12 cellular contexts compared by ENCODE assay signal in the genomic region with DNA sequence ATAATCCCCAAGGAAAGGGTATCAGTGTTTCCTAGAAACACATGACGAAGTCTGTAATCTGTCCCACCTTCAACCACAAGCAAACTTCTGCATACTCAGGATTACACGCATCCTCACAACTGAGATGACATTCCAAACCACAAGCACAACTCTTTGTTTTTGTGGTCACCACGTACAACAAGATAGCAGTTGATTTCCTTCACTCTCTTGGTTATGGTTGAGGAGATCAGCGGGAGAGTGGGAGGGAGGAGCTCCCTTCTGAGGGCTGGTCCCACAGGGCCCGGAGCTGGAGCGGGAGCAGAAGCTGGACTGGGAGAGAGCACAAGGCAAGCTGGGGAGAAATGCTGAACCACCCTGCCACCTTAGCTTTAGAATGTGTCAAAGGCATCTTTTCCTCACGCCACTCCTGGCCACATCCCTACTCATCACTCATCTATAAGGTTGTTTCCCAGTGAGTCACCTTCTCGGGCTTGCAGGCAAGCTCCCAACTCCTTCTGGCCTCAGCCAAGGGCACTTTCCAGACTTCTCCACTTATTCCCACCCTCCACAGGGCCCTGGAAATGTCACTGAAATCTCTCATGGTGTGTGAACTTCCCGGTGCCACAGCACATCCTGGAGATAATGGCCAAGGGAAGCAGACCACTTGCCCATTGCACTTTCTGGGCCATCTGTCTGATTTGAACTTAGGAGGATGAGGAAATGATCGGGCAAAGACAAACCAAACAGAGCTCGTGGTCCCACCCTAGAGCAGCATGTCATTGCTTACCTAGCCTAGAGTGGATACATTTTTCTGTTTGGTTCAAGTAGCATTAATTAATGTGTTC.
DNase-seq lines count a peak whose midpoint lies in the region; ATAC-seq, FAIRE-seq and TF ChIP-seq lines count a peak whose summit lies in the region.
"Had no signal": no experiment of that assay in that cellular context is flagged by ENCODE, and none has a peak within 500 bp of the region (broad histone marks: within the 10 kb centered on the region; RNA-seq: fewer than 3 reads in every experiment).

No MANE protein-coding gene starts in this region.

- peaks cover 0 to 13% (median 8%) of the 10 kb centered on the region in 11 experiments; a peak in 9 of 22 replicates for H3K9me3 ChIP-seq in BLaER1 treated with 17β-estradiol and CSF1 and Interleukin-3, amounts not matched to agents 10 nM and 100 nM (replicated peaks in 1 of 11)
- H3K9me3 ChIP-seq in MG63: no peaks in the 10 kb centered on the region; the same call in 1 of the 2 replicates
- H3K9me3 ChIP-seq in K562 (replicated peaks; ENCODE audit: control insufficient read depth, insufficient read depth, low read depth, low read length): no peaks in the 10 kb centered on the region
- no peaks in the 10 kb centered on the region for H3K9me3 ChIP-seq in prostate gland
- H3K9me3 ChIP-seq: gastrocnemius medialis had no signal

- TF ChIP-seq CTCF in K562 (IDR thresholded peaks at IDR 0.05 in 2 of 3, conservative IDR thresholded peaks at IDR 0.05 in 1 of 3; ENCODE audit: insufficient read depth in 2 of 3, low read depth in 1 of 3, low read length in 3 of 3): no peak
- TF ChIP-seq CTCF in prostate gland (IDR thresholded peaks at IDR 0.05): no peak

- H2AFZ ChIP-seq in K562 (ENCODE audit: low read depth, low read length): no peak overlapping the region

- peak; percentile 84 for FAIRE-seq in K562 (lab: Jason Lieb, UNC)

- H3K4me2 ChIP-seq in BLaER1 treated with 17β-estradiol and CSF1 and Interleukin-3, amounts not matched to agents 10 nM and 100 nM: peak overlapping the region; percentile 38 to 61 (median 47)
- H3K4me2 ChIP-seq in K562 (ENCODE audit: insufficient read depth, low read length): peak overlapping the region; percentile 31; the same call in 1 of the 2 replicates

- no peaks in the 10 kb centered on the region for H3K9me1 ChIP-seq in K562 (ENCODE audit: control insufficient read depth, insufficient read depth, low read length)

- intact Hi-C loops in K562 (cut with micrococcal nuclease): no loop called here
- intact Hi-C loops in prostate gland (cut with DNase I): no loop called here

- CTCF ChIA-PET in K562 (lab: Yijun Ruan, JAX; ENCODE audit: low intra/inter-chr PET ratio): no interaction called here

- no peak overlapping the region for H3K9ac ChIP-seq in BLaER1 treated with 17β-estradiol and CSF1 and Interleukin-3, amounts not matched to agents 10 nM and 100 nM
- no peak overlapping the region for H3K9ac ChIP-seq in K562 (ENCODE audit: insufficient read depth in 1 of 2, low read depth in 2 of 2, low read length in 2 of 2)

- H4K20me1 ChIP-seq in BLaER1 treated with 17β-estradiol and CSF1 and Interleukin-3, amounts not matched to agents 10 nM and 100 nM: no peaks in the 10 kb centered on the region
- H4K20me1 ChIP-seq in K562 (replicated peaks; ENCODE audit: control insufficient read depth, insufficient read depth, low read length): peaks cover 5% of the 10 kb centered on the region; the same call in 1 of the 2 replicates

- H3K4me1 ChIP-seq in BLaER1 treated with 17β-estradiol and CSF1 and Interleukin-3, amounts not matched to agents 10 nM and 100 nM: peaks cover 17 to 23% (median 20%) of the 10 kb centered on the region in 10 experiments
- H3K4me1 ChIP-seq in K562 (replicated peaks in 1 of 2; ENCODE audit: control insufficient read depth in 2 of 2, insufficient read depth in 2 of 2, low read length in 2 of 2) (peaks cover 0 to 10% of the 10 kb centered on the region in 2 experiments; a peak in 3 of 5 replicates), prostate gland (replicated peaks) (no peaks in the 10 kb centered on the region)

- no peak overlapping the region for H3K4me3 ChIP-seq in BLaER1 treated with 17β-estradiol and CSF1 and Interleukin-3, amounts not matched to agents 10 nM and 100 nM
- H3K4me3 ChIP-seq in MG63 (no peak overlapping the region), K562 (no peak overlapping the region), prostate gland (no peak overlapping the region)
- H3K4me3 ChIP-seq: gastrocnemius medialis had no signal

- no peak for TF ChIP-seq POLR2A in K562 (conservative IDR thresholded peaks at IDR 0.05)
- TF ChIP-seq POLR2A in prostate gland (IDR thresholded peaks at IDR 0.05): no peak

- peak; percentile 86 for TF ChIP-seq EP300 in K562 (IDR thresholded peaks at IDR 0.05; ENCODE audit: low read length)

- in situ Hi-C loops in K562 (cut with MboI): no loop called here

- peak; percentile 84 for ATAC-seq in K562
- ATAC-seq: activated CD8-positive, alpha-beta T cell treated with anti-CD3 and anti-CD28 coated beads for 36 hours; gastrocnemius medialis had no signal

- peak; percentile 82 for DNase-seq in MG63
- peak; percentile 59 to 75 (median 72) for DNase-seq in K562 (ENCODE audit: extremely low read depth in 1 of 4, low spot score in 3 of 4)
- DNase-seq in kidney tubule cell (ENCODE audit: low spot score): peak; percentile 96
- DNase-seq in prostate gland (ENCODE audit: low spot score): no peak
- DNase-seq in activated naive CD4-positive, alpha-beta T cell treated with anti-CD3 and anti-CD28 coated beads, Interleukin-2, amount 50 U/mL, for 16 hours: no peak
- DNase-seq in SK-N-DZ (ENCODE audit: low spot score): no peak
- DNase-seq in caudate nucleus (lab: John Stamatoyannopoulos, UW): no peak
- DNase-seq: activated CD8-positive, alpha-beta T cell treated with anti-CD3 and anti-CD28 coated beads for 36 hours; COR-L47; gastrocnemius medialis; H7 had no signal

- H3K27me3 ChIP-seq in BLaER1 treated with 17β-estradiol and CSF1 and Interleukin-3, amounts not matched to agents 10 nM and 100 nM: no peaks in the 10 kb centered on the region
- H3K27me3 ChIP-seq in MG63 (no peaks in the 10 kb centered on the region), K562 (ENCODE audit: control insufficient read depth in 2 of 2, insufficient read depth in 2 of 2, low read length in 2 of 2) (peaks cover 5 to 29% of the 10 kb centered on the region in 2 experiments), prostate gland (replicated peaks; ENCODE audit: insufficient read depth) (no peaks in the 10 kb centered on the region)
- H3K27me3 ChIP-seq: gastrocnemius medialis had no signal

- no peak overlapping the region for H3K27ac ChIP-seq in BLaER1 treated with 17β-estradiol and CSF1 and Interleukin-3, amounts not matched to agents 10 nM and 100 nM
- H3K27ac ChIP-seq in K562 (ENCODE audit: extremely low read depth, low read depth, low read length) (no peak overlapping the region; the same call in 2 of the 3 replicates), prostate gland (no peak overlapping the region), caudate nucleus (ENCODE audit: low read depth, low read length) (no peak overlapping the region)
- H3K27ac ChIP-seq: gastrocnemius medialis had no signal

- no peaks in the 10 kb centered on the region for H3K36me3 ChIP-seq in BLaER1 treated with 17β-estradiol and CSF1 and Interleukin-3, amounts not matched to agents 10 nM and 100 nM
- H3K36me3 ChIP-seq in MG63 (no peaks in the 10 kb centered on the region), K562 (ENCODE audit: control insufficient read depth, insufficient read depth, low read length) (no peaks in the 10 kb centered on the region), prostate gland (no peaks in the 10 kb centered on the region)
- H3K36me3 ChIP-seq: gastrocnemius medialis had no signal

- peak in 1 of 2 experiments; percentile 5; a peak in 1 of 4 replicates for TF ChIP-seq RAD21 in K562 (CRISPR knock-in tag; conservative IDR thresholded peaks at IDR 0.05 in 1 of 2, IDR thresholded peaks at IDR 0.05 in 1 of 2)

- no peaks in the 10 kb centered on the region for H3K79me2 ChIP-seq in K562 (ENCODE audit: control insufficient read depth, insufficient read depth, low read length)

- POLR2A ChIA-PET in K562 (lab: Yijun Ruan, JAX): no interaction called here

- no TSS peak for BruUV-seq in K562 (replicated peaks; lab: Mats Ljungman, UMichigan)

- 0% methylated on average over 11 of the region's 11 CpGs for WGBS in K562 (ENCODE audit: insufficient coverage, low coverage, missing lambda C conversion rate)
- WGBS in prostate gland: 86% methylated on average over 11 of the region's 11 CpGs

TF ChIP-seq in K562, 482 proteins besides CTCF, POLR2A, EP300 and RAD21 (continues in another document):
- TF ChIP-seq ZBTB9 (CRISPR knock-in tag; IDR thresholded peaks at IDR 0.05) (peak; percentile 83; the same call in 1 of the 2 replicates), FIP1L1 (IDR thresholded peaks at IDR 0.05; ENCODE audit: low read depth, low read length, poor library complexity, severe bottlenecking) (no peak), ZNF444 (CRISPR knock-in tag; IDR thresholded peaks at IDR 0.05) (no peak), ZNF561 (CRISPR knock-in tag; conservative IDR thresholded peaks at IDR 0.05) (no peak), USF1 (CRISPR knock-in tag; IDR thresholded peaks at IDR 0.05) (peak; percentile 49; the same call in 1 of the 2 replicates), TARDBP (IDR thresholded peaks at IDR 0.05) (peak; percentile 29; the same call in 1 of the 2 replicates), ZNF174 (CRISPR knock-in tag; IDR thresholded peaks at IDR 0.05) (no peak), MED1 (CRISPR knock-in tag; IDR thresholded peaks at IDR 0.05; ENCODE audit: borderline replicate concordance) (no peak), CBFB (CRISPR knock-in tag; IDR thresholded peaks at IDR 0.05) (peak; percentile 100), SRF (CRISPR knock-in tag; IDR thresholded peaks at IDR 0.05) (peak in 1 of 2 experiments; percentile 19; a peak in 1 of 4 replicates)

Comparison
In these comparisons a context has a peak if more than half of its experiments do, and no peak if none do; other contexts are left out.
1. DNase-seq: peak in MG63 (single experiment), K562 (4 of 4) and kidney tubule cell (single experiment); none in prostate gland (single experiment), activated naive CD4-positive, alpha-beta T cell treated with anti-CD3 and anti-CD28 coated beads, Interleukin-2, amount 50 U/mL, for 16 hours (single experiment), SK-N-DZ (single experiment) and caudate nucleus (0 of 61).